ENCODE assay signal across 1 cellular context in the genomic region with DNA sequence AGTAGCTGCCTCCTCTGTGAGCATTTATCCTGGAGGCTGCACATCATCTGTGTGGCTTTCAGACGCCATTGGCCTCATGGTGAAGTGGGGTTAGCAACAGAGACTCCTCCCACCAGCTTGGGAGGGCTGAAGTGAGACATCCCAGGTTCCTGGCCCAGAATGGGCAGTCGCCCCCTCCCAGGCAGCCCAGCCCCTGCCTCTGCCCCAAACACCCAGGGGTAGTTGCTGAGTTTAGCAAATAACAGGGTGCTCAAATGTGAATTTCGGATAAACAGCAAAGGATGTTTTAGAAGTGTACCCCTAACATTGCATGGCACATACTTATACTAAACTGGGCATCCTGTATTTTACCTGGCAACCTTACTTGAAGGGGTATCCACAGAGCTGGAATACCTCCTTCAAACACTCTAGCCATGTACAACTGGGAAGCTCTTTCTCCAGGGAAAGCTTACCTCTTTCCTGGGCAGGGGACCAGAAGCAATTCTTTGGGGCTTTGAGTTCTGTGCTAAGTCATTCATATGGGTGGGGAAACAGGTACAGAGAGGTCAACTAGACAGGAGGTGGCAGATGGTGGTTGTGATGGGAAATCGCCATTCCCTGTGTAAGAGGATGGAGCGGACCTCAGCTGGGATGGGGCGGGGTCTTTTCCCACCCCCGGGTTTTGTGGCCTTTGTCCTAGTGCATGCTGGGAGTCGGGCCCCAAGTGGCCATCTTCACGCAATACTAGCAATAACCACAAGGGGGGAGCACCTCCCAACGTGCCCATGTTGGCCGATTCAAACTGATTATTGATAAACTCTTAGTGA.
TF ChIP-seq lines count a peak whose summit lies in the region.

No MANE protein-coding gene starts in this region.

TF ChIP-seq in HepG2, 621 proteins besides CTCF, POLR2A, EP300 and RAD21 (continued from another document and continues in another):
- no peak for TF ChIP-seq WIZ (CRISPR knock-in tag; IDR thresholded peaks at IDR 0.05)
- TF ChIP-seq, protein P1, sequence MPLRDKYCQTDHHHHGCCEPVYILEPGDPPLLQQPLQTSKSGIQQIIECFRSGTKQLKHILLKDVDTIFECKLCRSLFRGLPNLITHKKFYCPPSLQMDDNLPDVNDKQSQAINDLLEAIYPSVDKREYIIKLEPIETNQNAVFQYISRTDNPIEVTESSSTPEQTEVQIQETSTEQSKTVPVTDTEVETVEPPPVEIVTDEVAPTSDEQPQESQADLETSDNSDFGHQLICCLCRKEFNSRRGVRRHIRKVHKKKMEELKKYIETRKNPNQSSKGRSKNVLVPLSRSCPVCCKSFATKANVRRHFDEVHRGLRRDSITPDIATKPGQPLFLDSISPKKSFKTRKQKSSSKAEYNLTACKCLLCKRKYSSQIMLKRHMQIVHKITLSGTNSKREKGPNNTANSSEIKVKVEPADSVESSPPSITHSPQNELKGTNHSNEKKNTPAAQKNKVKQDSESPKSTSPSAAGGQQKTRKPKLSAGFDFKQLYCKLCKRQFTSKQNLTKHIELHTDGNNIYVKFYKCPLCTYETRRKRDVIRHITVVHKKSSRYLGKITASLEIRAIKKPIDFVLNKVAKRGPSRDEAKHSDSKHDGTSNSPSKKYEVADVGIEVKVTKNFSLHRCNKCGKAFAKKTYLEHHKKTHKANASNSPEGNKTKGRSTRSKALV (CRISPR knock-in tag; IDR thresholded peaks at IDR 0.05): no peak
- TF ChIP-seq, protein P2, sequence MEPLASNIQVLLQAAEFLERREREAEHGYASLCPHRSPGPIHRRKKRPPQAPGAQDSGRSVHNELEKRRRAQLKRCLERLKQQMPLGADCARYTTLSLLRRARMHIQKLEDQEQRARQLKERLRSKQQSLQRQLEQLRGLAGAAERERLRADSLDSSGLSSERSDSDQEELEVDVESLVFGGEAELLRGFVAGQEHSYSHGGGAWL (CRISPR knock-in tag; IDR thresholded peaks at IDR 0.05): no peak
- TF ChIP-seq ZNF556 (CRISPR knock-in tag; IDR thresholded peaks at IDR 0.05; ENCODE audit: borderline replicate concordance): no peak
- TF ChIP-seq, protein P3, sequence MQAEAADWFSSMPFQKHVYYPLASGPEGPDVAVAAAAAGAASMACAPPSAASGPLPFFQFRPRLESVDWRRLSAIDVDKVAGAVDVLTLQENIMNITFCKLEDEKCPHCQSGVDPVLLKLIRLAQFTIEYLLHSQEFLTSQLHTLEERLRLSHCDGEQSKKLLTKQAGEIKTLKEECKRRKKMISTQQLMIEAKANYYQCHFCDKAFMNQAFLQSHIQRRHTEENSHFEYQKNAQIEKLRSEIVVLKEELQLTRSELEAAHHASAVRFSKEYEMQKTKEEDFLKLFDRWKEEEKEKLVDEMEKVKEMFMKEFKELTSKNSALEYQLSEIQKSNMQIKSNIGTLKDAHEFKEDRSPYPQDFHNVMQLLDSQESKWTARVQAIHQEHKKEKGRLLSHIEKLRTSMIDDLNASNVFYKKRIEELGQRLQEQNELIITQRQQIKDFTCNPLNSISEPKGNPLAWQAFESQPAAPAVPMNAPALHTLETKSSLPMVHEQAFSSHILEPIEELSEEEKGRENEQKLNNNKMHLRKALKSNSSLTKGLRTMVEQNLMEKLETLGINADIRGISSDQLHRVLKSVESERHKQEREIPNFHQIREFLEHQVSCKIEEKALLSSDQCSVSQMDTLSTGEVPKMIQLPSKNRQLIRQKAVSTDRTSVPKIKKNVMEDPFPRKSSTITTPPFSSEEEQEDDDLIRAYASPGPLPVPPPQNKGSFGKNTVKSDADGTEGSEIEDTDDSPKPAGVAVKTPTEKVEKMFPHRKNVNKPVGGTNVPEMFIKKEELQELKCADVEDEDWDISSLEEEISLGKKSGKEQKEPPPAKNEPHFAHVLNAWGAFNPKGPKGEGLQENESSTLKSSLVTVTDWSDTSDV (CRISPR knock-in tag; IDR thresholded peaks at IDR 0.05): no peak
- TF ChIP-seq, protein P4, sequence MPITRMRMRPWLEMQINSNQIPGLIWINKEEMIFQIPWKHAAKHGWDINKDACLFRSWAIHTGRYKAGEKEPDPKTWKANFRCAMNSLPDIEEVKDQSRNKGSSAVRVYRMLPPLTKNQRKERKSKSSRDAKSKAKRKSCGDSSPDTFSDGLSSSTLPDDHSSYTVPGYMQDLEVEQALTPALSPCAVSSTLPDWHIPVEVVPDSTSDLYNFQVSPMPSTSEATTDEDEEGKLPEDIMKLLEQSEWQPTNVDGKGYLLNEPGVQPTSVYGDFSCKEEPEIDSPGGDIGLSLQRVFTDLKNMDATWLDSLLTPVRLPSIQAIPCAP (CRISPR knock-in tag; IDR thresholded peaks at IDR 0.05; ENCODE audit: low read depth): no peak
- TF ChIP-seq, protein P5, sequence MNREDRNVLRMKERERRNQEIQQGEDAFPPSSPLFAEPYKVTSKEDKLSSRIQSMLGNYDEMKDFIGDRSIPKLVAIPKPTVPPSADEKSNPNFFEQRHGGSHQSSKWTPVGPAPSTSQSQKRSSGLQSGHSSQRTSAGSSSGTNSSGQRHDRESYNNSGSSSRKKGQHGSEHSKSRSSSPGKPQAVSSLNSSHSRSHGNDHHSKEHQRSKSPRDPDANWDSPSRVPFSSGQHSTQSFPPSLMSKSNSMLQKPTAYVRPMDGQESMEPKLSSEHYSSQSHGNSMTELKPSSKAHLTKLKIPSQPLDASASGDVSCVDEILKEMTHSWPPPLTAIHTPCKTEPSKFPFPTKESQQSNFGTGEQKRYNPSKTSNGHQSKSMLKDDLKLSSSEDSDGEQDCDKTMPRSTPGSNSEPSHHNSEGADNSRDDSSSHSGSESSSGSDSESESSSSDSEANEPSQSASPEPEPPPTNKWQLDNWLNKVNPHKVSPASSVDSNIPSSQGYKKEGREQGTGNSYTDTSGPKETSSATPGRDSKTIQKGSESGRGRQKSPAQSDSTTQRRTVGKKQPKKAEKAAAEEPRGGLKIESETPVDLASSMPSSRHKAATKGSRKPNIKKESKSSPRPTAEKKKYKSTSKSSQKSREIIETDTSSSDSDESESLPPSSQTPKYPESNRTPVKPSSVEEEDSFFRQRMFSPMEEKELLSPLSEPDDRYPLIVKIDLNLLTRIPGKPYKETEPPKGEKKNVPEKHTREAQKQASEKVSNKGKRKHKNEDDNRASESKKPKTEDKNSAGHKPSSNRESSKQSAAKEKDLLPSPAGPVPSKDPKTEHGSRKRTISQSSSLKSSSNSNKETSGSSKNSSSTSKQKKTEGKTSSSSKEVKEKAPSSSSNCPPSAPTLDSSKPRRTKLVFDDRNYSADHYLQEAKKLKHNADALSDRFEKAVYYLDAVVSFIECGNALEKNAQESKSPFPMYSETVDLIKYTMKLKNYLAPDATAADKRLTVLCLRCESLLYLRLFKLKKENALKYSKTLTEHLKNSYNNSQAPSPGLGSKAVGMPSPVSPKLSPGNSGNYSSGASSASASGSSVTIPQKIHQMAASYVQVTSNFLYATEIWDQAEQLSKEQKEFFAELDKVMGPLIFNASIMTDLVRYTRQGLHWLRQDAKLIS (CRISPR knock-in tag; IDR thresholded peaks at IDR 0.05): no peak
- TF ChIP-seq, protein P6, sequence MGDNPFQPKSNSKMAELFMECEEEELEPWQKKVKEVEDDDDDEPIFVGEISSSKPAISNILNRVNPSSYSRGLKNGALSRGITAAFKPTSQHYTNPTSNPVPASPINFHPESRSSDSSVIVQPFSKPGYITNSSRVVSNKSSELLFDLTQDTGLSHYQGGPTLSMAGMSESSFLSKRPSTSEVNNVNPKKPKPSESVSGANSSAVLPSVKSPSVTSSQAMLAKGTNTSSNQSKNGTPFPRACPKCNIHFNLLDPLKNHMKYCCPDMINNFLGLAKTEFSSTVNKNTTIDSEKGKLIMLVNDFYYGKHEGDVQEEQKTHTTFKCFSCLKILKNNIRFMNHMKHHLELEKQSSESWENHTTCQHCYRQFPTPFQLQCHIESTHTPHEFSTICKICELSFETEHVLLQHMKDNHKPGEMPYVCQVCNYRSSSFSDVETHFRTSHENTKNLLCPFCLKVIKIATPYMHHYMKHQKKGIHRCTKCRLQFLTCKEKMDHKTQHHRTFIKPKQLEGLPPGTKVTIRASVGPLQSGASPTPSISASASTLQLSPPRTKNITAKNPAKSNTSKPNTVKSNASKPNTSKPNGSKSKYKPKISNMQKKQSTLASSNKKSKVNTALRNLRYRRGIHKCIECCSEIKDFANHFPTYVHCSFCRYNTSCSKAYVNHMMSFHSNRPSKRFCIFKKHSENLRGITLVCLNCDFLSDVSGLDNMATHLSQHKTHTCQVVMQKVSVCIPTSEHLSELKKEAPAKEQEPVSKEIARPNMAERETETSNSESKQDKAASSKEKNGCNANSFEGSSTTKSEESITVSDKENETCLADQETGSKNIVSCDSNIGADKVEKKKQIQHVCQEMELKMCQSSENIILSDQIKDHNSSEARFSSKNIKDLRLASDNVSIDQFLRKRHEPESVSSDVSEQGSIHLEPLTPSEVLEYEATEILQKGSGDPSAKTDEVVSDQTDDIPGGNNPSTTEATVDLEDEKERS (CRISPR knock-in tag; IDR thresholded peaks at IDR 0.05): no peak
- no peak for TF ChIP-seq GATA4 (IDR thresholded peaks at IDR 0.05; ENCODE audit: borderline replicate concordance, low read depth)
- TF ChIP-seq AHR (CRISPR knock-in tag; IDR thresholded peaks at IDR 0.05): no peak
- TF ChIP-seq TGIF2 (CRISPR knock-in tag; IDR thresholded peaks at IDR 0.05): no peak
- TF ChIP-seq ZNF598 (CRISPR knock-in tag; IDR thresholded peaks at IDR 0.05; ENCODE audit: borderline replicate concordance): no peak
- TF ChIP-seq BRD4 (CRISPR knock-in tag; IDR thresholded peaks at IDR 0.05): no peak
- no peak for TF ChIP-seq ZNF589 (CRISPR knock-in tag; conservative IDR thresholded peaks at IDR 0.05)
- TF ChIP-seq, protein P7, sequence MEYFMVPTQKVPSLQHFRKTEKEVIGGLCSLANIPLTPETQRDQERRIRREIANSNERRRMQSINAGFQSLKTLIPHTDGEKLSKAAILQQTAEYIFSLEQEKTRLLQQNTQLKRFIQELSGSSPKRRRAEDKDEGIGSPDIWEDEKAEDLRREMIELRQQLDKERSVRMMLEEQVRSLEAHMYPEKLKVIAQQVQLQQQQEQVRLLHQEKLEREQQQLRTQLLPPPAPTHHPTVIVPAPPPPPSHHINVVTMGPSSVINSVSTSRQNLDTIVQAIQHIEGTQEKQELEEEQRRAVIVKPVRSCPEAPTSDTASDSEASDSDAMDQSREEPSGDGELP (IDR thresholded peaks at IDR 0.05; ENCODE audit: borderline replicate concordance, low read depth): no peak
- no peak for TF ChIP-seq ZNF17 (CRISPR knock-in tag; IDR thresholded peaks at IDR 0.05)
- TF ChIP-seq, protein P8, sequence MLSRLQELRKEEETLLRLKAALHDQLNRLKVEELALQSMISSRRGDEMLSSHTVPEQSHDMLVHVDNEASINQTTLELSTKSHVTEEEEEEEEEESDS (CRISPR knock-in tag; IDR thresholded peaks at IDR 0.05; ENCODE audit: borderline replicate concordance): no peak
- TF ChIP-seq ETV6 (CRISPR knock-in tag; conservative IDR thresholded peaks at IDR 0.05): no peak
- TF ChIP-seq, protein P9, sequence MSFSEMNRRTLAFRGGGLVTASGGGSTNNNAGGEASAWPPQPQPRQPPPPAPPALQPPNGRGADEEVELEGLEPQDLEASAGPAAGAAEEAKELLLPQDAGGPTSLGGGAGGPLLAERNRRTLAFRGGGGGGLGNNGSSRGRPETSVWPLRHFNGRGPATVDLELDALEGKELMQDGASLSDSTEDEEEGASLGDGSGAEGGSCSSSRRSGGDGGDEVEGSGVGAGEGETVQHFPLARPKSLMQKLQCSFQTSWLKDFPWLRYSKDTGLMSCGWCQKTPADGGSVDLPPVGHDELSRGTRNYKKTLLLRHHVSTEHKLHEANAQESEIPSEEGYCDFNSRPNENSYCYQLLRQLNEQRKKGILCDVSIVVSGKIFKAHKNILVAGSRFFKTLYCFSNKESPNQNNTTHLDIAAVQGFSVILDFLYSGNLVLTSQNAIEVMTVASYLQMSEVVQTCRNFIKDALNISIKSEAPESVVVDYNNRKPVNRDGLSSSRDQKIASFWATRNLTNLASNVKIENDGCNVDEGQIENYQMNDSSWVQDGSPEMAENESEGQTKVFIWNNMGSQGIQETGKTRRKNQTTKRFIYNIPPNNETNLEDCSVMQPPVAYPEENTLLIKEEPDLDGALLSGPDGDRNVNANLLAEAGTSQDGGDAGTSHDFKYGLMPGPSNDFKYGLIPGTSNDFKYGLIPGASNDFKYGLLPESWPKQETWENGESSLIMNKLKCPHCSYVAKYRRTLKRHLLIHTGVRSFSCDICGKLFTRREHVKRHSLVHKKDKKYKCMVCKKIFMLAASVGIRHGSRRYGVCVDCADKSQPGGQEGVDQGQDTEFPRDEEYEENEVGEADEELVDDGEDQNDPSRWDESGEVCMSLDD (CRISPR knock-in tag; IDR thresholded peaks at IDR 0.05; ENCODE audit: borderline replicate concordance): no peak
- TF ChIP-seq, protein P10, sequence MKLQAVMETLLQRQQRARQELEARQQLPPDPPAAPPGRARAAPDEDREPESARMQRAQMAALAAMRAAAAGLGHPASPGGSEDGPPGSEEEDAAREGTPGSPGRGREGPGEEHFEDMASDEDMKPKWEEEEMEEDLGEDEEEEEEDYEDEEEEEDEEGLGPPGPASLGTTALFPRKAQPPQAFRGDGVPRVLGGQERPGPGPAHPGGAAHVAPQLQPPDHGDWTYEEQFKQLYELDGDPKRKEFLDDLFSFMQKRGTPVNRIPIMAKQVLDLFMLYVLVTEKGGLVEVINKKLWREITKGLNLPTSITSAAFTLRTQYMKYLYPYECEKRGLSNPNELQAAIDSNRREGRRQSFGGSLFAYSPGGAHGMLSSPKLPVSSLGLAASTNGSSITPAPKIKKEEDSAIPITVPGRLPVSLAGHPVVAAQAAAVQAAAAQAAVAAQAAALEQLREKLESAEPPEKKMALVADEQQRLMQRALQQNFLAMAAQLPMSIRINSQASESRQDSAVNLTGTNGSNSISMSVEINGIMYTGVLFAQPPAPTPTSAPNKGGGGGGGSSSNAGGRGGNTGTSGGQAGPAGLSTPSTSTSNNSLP (IDR thresholded peaks at IDR 0.05; ENCODE audit: low read depth, low read length): no peak
- TF ChIP-seq, protein P11, sequence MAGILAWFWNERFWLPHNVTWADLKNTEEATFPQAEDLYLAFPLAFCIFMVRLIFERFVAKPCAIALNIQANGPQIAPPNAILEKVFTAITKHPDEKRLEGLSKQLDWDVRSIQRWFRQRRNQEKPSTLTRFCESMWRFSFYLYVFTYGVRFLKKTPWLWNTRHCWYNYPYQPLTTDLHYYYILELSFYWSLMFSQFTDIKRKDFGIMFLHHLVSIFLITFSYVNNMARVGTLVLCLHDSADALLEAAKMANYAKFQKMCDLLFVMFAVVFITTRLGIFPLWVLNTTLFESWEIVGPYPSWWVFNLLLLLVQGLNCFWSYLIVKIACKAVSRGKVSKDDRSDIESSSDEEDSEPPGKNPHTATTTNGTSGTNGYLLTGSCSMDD (CRISPR knock-in tag; IDR thresholded peaks at IDR 0.05): no peak
- TF ChIP-seq ZNF557 (CRISPR knock-in tag; IDR thresholded peaks at IDR 0.05): no peak
- TF ChIP-seq MIXL1 (CRISPR knock-in tag; IDR thresholded peaks at IDR 0.05): 0 out of 2 replicates have a peak, but pooled peaks have one; percentile 18
- TF ChIP-seq SMC3 (IDR thresholded peaks at IDR 0.05; ENCODE audit: low read length): peak; percentile 65; the same call in 1 of the 2 replicates
- TF ChIP-seq ZNF780A (CRISPR knock-in tag; IDR thresholded peaks at IDR 0.05): no peak
